Comparison of ENCODE assay signal across 11 cellular contexts in the genomic region with DNA sequence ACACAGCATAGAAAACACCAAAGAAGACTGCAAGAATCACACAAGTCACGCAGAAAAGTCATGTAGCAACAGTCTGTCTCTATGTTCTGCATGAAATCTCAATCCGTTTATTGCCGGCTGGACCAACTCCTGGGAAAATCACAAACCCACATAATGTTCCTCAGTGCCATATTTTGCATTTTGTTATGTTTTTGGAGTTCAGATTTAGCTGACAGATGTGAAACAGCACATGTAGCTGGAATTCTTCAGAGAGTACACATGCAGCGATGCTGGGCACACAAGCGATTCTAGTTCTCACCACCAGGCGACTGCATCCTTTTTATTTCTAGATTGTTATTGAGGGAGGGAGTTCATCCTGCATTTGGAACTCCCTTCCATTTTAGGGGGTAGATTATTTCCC.
A peak's percentile ranks its signal among the peaks of the same experiment; 100 is the strongest.
DNase-seq lines count a peak whose midpoint lies in the region; ATAC-seq and TF ChIP-seq lines count a peak whose summit lies in the region.
"Had no signal": no experiment of that assay in that cellular context is flagged by ENCODE, and none has a peak within 500 bp of the region (broad histone marks: within the 10 kb centered on the region; RNA-seq: fewer than 3 reads in every experiment).

No MANE protein-coding gene starts in this region.

- CTCF ChIA-PET in PC-3 (lab: Charles Lee) = no interaction called here
- CTCF ChIA-PET in CD4-positive, alpha-beta T cell (lab: Charles Lee) = no interaction called here

- H3K27ac ChIP-seq in GM23338 (ENCODE audit: low read depth) (peak overlapping the region; percentile 13; the same call in 1 of the 2 replicates), VCaP (no peak overlapping the region), thoracic aorta (no peak overlapping the region), PC-3 (ENCODE audit: low read length) (no peak overlapping the region)
- H3K27ac ChIP-seq in CD4-positive, alpha-beta T cell (ENCODE audit: low read depth, low read length) = no peak overlapping the region

- no peaks in the 10 kb centered on the region for H3K9me3 ChIP-seq in thoracic aorta
- no peaks in the 10 kb centered on the region for H3K9me3 ChIP-seq in PC-3 (ENCODE audit: low read length)
- no peaks in the 10 kb centered on the region for H3K9me3 ChIP-seq in CD4-positive, alpha-beta T cell (ENCODE audit: control insufficient read depth, low read length)

- H3K4me2 ChIP-seq in GM23338 (no peak overlapping the region), PC-3 (ENCODE audit: low read length) (no peak overlapping the region)

- ATAC-seq in GM23338 = peak; percentile 78
- no peak for ATAC-seq in thoracic aorta (ENCODE audit: insufficient number of reproducible peaks, low FRiP score, low read depth)
- ATAC-seq in PC-3 = no peak
- ATAC-seq in CD4-positive, alpha-beta T cell (ENCODE audit: poor library complexity) = no peak
- ATAC-seq: left cardiac atrium, right cardiac atrium had no signal

- H3K36me3 Mint-ChIP-seq in GM23338 (ENCODE audit: low read depth) = no peaks in the 10 kb centered on the region
- H3K36me3 Mint-ChIP-seq in CD4-positive, alpha-beta T cell (ENCODE audit: low read depth) = no peaks in the 10 kb centered on the region
- no peaks in the 10 kb centered on the region for H3K36me3 Mint-ChIP-seq in CD14-positive monocyte

- no peaks in the 10 kb centered on the region for H3K79me2 ChIP-seq in GM23338 (replicated peaks; ENCODE audit: insufficient read depth)
- no peaks in the 10 kb centered on the region for H3K79me2 ChIP-seq in PC-3 (ENCODE audit: low read length)

- H3K9me2 ChIP-seq in GM23338 (ENCODE audit: insufficient read depth) = no peaks in the 10 kb centered on the region
- H3K9me2 ChIP-seq in PC-3 (replicated peaks; ENCODE audit: low read length) = no peaks in the 10 kb centered on the region

- H4K20me1 ChIP-seq in GM23338 (replicated peaks; ENCODE audit: insufficient read depth) (no peaks in the 10 kb centered on the region), PC-3 (ENCODE audit: low read length) (no peaks in the 10 kb centered on the region)

- no peak overlapping the region for H3K4me3 Mint-ChIP-seq in GM23338
- H3K4me3 Mint-ChIP-seq in CD4-positive, alpha-beta T cell = no peak overlapping the region
- H3K4me3 Mint-ChIP-seq in CD14-positive monocyte = no peak overlapping the region
- H3K4me3 Mint-ChIP-seq: activated B cell treated with CpG ODN at 0.5 μM for 24 hours had no signal

- H3K36me3 ChIP-seq in GM23338 (ENCODE audit: insufficient read depth) (no peaks in the 10 kb centered on the region), thoracic aorta (no peaks in the 10 kb centered on the region), PC-3 (ENCODE audit: low read depth, low read length) (no peaks in the 10 kb centered on the region)

- H3K4me1 Mint-ChIP-seq in GM23338 = peaks cover 32% of the 10 kb centered on the region
- no peaks in the 10 kb centered on the region for H3K4me1 Mint-ChIP-seq in CD4-positive, alpha-beta T cell (ENCODE audit: low read depth)
- no peaks in the 10 kb centered on the region for H3K4me1 Mint-ChIP-seq in CD14-positive monocyte
- H3K4me1 Mint-ChIP-seq: activated B cell treated with CpG ODN at 0.5 μM for 24 hours had no signal

- H3K4me3 ChIP-seq in GM23338 = no peak overlapping the region
- no peak overlapping the region for H3K4me3 ChIP-seq in thoracic aorta
- no peak overlapping the region for H3K4me3 ChIP-seq in PC-3 (ENCODE audit: low read length)

- H3K27me3 Mint-ChIP-seq in GM23338 (ENCODE audit: insufficient read depth, low read depth, poor library complexity) (no peaks in the 10 kb centered on the region), CD14-positive monocyte (ENCODE audit: low read depth in 3 of 3) (peaks cover 1 to 2% (median 2%) of the 10 kb centered on the region in 3 donors)
- peaks cover 34% of the 10 kb centered on the region for H3K27me3 Mint-ChIP-seq in CD4-positive, alpha-beta T cell

- intact Hi-C loops in PC-3 (cut with micrococcal nuclease) = no loop called here
- intact Hi-C loops in CD4-positive, alpha-beta T cell (cut with DNase I, micrococcal nuclease) = no loop called here
- intact Hi-C loops in CD14-positive monocyte (cut with micrococcal nuclease) = no loop called here

- H3K4me1 ChIP-seq in GM23338 (ENCODE audit: insufficient read depth) = 0 out of 2 replicates have a peak, but pooled peaks cover 4% of the 10 kb centered on the region
- H3K4me1 ChIP-seq in thoracic aorta (ENCODE audit: control insufficient read depth in 1 of 2, low read depth in 2 of 2) = no peaks in the 10 kb centered on the region
- H3K4me1 ChIP-seq in PC-3 (ENCODE audit: insufficient read depth, low read length) = no peaks in the 10 kb centered on the region

- POLR2A ChIA-PET in PC-3 (lab: Charles Lee; ENCODE audit: unreplicated experiment) = no interaction called here
- POLR2A ChIA-PET in CD4-positive, alpha-beta T cell (lab: Charles Lee) = no interaction called here

- H3K27ac Mint-ChIP-seq in GM23338 (no peak overlapping the region), CD14-positive monocyte (no peak overlapping the region)
- no peak overlapping the region for H3K27ac Mint-ChIP-seq in CD4-positive, alpha-beta T cell
- H3K27ac Mint-ChIP-seq: activated B cell treated with CpG ODN at 0.5 μM for 24 hours had no signal

- H3F3A ChIP-seq in GM23338 (replicated peaks; ENCODE audit: low read depth) (no peaks in the 10 kb centered on the region), PC-3 (ENCODE audit: low read length, unreplicated experiment) (no peaks in the 10 kb centered on the region)

- H3K9ac ChIP-seq in PC-3 (ENCODE audit: low read length) = no peak overlapping the region

- no TSS peak for BruUV-seq in PC-3 (replicated peaks; lab: Mats Ljungman, UMichigan)

- DNase-seq in GM23338 (ENCODE audit: low spot score) (peak; percentile 50), globus pallidus (ENCODE audit: low spot score) (peak; percentile 70), thoracic aorta (ENCODE audit: low spot score) (no peak), PC-3 (no peak), CD14-positive monocyte (ENCODE audit: low spot score) (no peak)
- no peak for DNase-seq in CD4-positive, alpha-beta T cell
- DNase-seq: activated B cell treated with CpG ODN at 0.5 μM for 24 hours, activated gamma-delta T cell, left cardiac atrium, right cardiac atrium had no signal

- TF ChIP-seq CTCF in GM23338 (conservative IDR thresholded peaks at IDR 0.05; ENCODE audit: low read depth in 2 of 2) = peak; percentile 16 to 64; a peak in 3 of 4 replicates
- TF ChIP-seq CTCF in VCaP (conservative IDR thresholded peaks at IDR 0.05) = peak; percentile 66
- peak; percentile 41 for TF ChIP-seq CTCF in thoracic aorta (IDR thresholded peaks at IDR 0.05)
- TF ChIP-seq CTCF in PC-3 (conservative IDR thresholded peaks at IDR 0.05; ENCODE audit: low read depth, low read length) = no peak; the same call in 1 of the 2 replicates
- no peak for TF ChIP-seq CTCF in CD4-positive, alpha-beta T cell (IDR thresholded peaks at IDR 0.05)
- no peak for TF ChIP-seq CTCF in CD14-positive monocyte (IDR thresholded peaks at IDR 0.05)

- no peaks in the 10 kb centered on the region for H3K27me3 ChIP-seq in GM23338 (ENCODE audit: insufficient read depth)
- H3K27me3 ChIP-seq in thoracic aorta (replicated peaks; ENCODE audit: insufficient read depth) = no peaks in the 10 kb centered on the region
- H3K27me3 ChIP-seq in PC-3 (ENCODE audit: low read length) = peaks cover 53% of the 10 kb centered on the region
- H3K27me3 ChIP-seq in CD4-positive, alpha-beta T cell (ENCODE audit: control insufficient read depth, insufficient read depth, low read length) = peaks cover 6% of the 10 kb centered on the region

- no peaks in the 10 kb centered on the region for H3K9me3 Mint-ChIP-seq in GM23338
- H3K9me3 Mint-ChIP-seq in CD4-positive, alpha-beta T cell = no peaks in the 10 kb centered on the region
- no peaks in the 10 kb centered on the region for H3K9me3 Mint-ChIP-seq in CD14-positive monocyte
- H3K9me3 Mint-ChIP-seq: activated B cell treated with CpG ODN at 0.5 μM for 24 hours had no signal

- H2AFZ ChIP-seq in GM23338 (no peak overlapping the region), PC-3 (ENCODE audit: low read length) (no peak overlapping the region)

TF ChIP-seq in GM23338, 12 proteins besides CTCF, POLR2A, EP300 and RAD21:
- no peak for TF ChIP-seq ZNF331 (CRISPR knock-in tag; IDR thresholded peaks at IDR 0.05; ENCODE audit: low read depth)

Comparison
In these comparisons a context has a peak if more than half of its experiments do, and no peak if none do; other contexts are left out.
1. DNase-seq: peak in GM23338 (single experiment) and globus pallidus (single experiment); none in thoracic aorta (single experiment), PC-3 (single experiment), CD4-positive, alpha-beta T cell (0 of 10) and CD14-positive monocyte (single experiment).
2. CTCF ChIP-seq: peak in GM23338 (2 of 2), VCaP (single experiment) and thoracic aorta (single experiment); none in PC-3 (single experiment), CD4-positive, alpha-beta T cell (single experiment) and CD14-positive monocyte (single experiment).